In the genomic region with DNA sequence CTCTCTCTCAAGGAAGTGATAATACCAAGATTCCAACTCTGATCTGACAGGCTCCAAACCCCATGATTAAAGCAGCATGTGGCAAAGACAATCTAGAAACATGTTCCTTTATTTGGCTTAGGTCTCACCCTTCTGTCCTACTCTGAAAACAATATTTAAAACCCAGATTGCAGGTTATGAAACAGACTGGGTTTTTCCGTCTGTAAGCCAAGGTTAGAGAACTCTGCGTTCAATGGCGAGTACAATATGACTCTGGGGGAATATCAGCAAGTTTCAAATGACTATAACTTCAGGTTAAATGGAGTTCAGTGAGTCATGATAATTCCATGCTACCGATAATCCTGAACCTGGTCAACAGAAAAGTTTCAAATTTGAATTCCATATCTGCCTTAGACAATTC, we compare ENCODE assay signal across 1 cellular context.
TF ChIP-seq lines count a peak whose summit lies in the region.

No MANE protein-coding gene starts in this region.

TF ChIP-seq in HepG2, 621 proteins besides CTCF, POLR2A, EP300 and RAD21:
- TF ChIP-seq CBX2 (IDR thresholded peaks at IDR 0.05; ENCODE audit: low read depth, low read length) (no peak), CBX2 (CRISPR knock-in tag; IDR thresholded peaks at IDR 0.05; ENCODE audit: low read depth) (no peak), DNMT3B (CRISPR knock-in tag; conservative IDR thresholded peaks at IDR 0.05) (no peak), ZBTB1 (CRISPR knock-in tag; IDR thresholded peaks at IDR 0.05; ENCODE audit: borderline replicate concordance) (no peak), EZH2 (conservative IDR thresholded peaks at IDR 0.05; ENCODE audit: low read depth, low read length) (no peak), ZNF678 (CRISPR knock-in tag; IDR thresholded peaks at IDR 0.05) (no peak), ZMAT3 (CRISPR knock-in tag; conservative IDR thresholded peaks at IDR 0.05) (no peak), EHMT2 (IDR thresholded peaks at IDR 0.05; ENCODE audit: borderline replicate concordance, low read depth, low read length) (no peak), SOX6 (IDR thresholded peaks at IDR 0.05) (no peak), SOX6 (CRISPR knock-in tag; IDR thresholded peaks at IDR 0.05) (no peak), ZFP36L1 (CRISPR knock-in tag; IDR thresholded peaks at IDR 0.05) (no peak), IKZF1 (IDR thresholded peaks at IDR 0.05) (no peak), ZNF296 (CRISPR knock-in tag; conservative IDR thresholded peaks at IDR 0.05) (no peak), ZSCAN20 (CRISPR knock-in tag; IDR thresholded peaks at IDR 0.05; ENCODE audit: borderline replicate concordance) (no peak)
- TF ChIP-seq, protein P1, sequence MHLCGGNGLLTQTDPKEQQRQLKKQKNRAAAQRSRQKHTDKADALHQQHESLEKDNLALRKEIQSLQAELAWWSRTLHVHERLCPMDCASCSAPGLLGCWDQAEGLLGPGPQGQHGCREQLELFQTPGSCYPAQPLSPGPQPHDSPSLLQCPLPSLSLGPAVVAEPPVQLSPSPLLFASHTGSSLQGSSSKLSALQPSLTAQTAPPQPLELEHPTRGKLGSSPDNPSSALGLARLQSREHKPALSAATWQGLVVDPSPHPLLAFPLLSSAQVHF (CRISPR knock-in tag; IDR thresholded peaks at IDR 0.05), result no peak
